ENCODE assay signal across 12 cellular contexts in the genomic region with DNA sequence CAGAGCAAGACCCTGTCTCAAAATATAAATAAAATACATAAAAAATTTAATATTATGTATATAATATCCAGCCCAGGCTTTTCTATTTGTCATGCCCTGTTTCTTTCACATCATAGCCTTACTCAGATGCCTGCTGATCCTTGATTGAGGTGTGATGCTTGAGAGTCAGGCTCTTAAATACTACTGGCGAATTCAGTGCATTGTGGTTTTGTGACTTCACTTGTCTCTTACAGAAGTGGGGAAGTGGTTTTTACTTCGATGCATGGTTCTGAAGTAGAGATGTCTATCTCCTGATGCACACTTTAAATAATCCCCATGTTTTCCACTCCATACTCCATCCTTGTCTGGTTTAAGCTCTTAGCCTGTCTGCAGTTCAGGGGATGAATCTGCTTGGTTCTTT.
DNase-seq lines count a peak whose midpoint lies in the region; ATAC-seq lines count a peak whose summit lies in the region.
"Had no signal": no experiment of that assay in that cellular context is flagged by ENCODE, and none has a peak within 500 bp of the region (broad histone marks: within the 10 kb centered on the region; RNA-seq: fewer than 3 reads in every experiment).

No MANE protein-coding gene starts in this region.

- peak; percentile 51 for DNase-seq in ELR (ENCODE audit: low read depth)
- DNase-seq in T follicular helper cell (ENCODE audit: low read depth) = peak; percentile 10
- DNase-seq in central memory CD4-positive, alpha-beta T cell = peak; percentile 76
- DNase-seq in DMS114 treated with DMSO at 0.1 percent for 48 hours (lab: John Stamatoyannopoulos, UW; ENCODE audit: unreplicated experiment) = no peak
- no peak for DNase-seq in NAMALWA (ENCODE audit: low spot score)
- DNase-seq: cerebellar nuclear complex, gastrocnemius medialis, NCI-H526 had no signal

- no peaks in the 10 kb centered on the region for H3K9me3 ChIP-seq in BLaER1 treated with 17β-estradiol and CSF1 and Interleukin-3, amounts not matched to agents 10 nM and 100 nM (replicated peaks in 1 of 11)
- H3K9me3 ChIP-seq: gastrocnemius medialis had no signal

- no peak for ATAC-seq in HG03565 (IDR thresholded peaks at IDR 0.05; ENCODE audit: unreplicated experiment)
- ATAC-seq in GM19351 (IDR thresholded peaks at IDR 0.05; ENCODE audit: unreplicated experiment) = no peak
- ATAC-seq: gastrocnemius medialis, sciatic nerve had no signal

- H3K27ac ChIP-seq in BLaER1 treated with 17β-estradiol and CSF1 and Interleukin-3, amounts not matched to agents 10 nM and 100 nM = no peak overlapping the region
- H3K27ac ChIP-seq: gastrocnemius medialis had no signal

- H3K36me3 ChIP-seq in BLaER1 treated with 17β-estradiol and CSF1 and Interleukin-3, amounts not matched to agents 10 nM and 100 nM = peaks cover 23 to 95% (median 67%) of the 10 kb centered on the region in 11 experiments

- H3K9ac ChIP-seq in BLaER1 treated with 17β-estradiol and CSF1 and Interleukin-3, amounts not matched to agents 10 nM and 100 nM = no peak overlapping the region

- H4K20me1 ChIP-seq in BLaER1 treated with 17β-estradiol and CSF1 and Interleukin-3, amounts not matched to agents 10 nM and 100 nM = peaks cover 63 to 100% (median 96%) of the 10 kb centered on the region in 11 experiments

- H3K4me1 ChIP-seq in BLaER1 treated with 17β-estradiol and CSF1 and Interleukin-3, amounts not matched to agents 10 nM and 100 nM = peaks cover 22 to 38% (median 26%) of the 10 kb centered on the region in 10 experiments

- H3K4me2 ChIP-seq in BLaER1 treated with 17β-estradiol and CSF1 and Interleukin-3, amounts not matched to agents 10 nM and 100 nM = peak overlapping the region; percentile 17 to 52 (median 36); a peak in 16 of 22 replicates

- H3K4me3 ChIP-seq in BLaER1 treated with 17β-estradiol and CSF1 and Interleukin-3, amounts not matched to agents 10 nM and 100 nM = no peak overlapping the region
- H3K4me3 ChIP-seq: gastrocnemius medialis had no signal

- no peaks in the 10 kb centered on the region for H3K27me3 ChIP-seq in BLaER1 treated with 17β-estradiol and CSF1 and Interleukin-3, amounts not matched to agents 10 nM and 100 nM
- H3K27me3 ChIP-seq: gastrocnemius medialis had no signal

Comparison
In these comparisons a context has a peak if more than half of its experiments do, and no peak if none do; other contexts are left out.
1. DNase-seq: peak in ELR (single experiment), T follicular helper cell (single experiment) and central memory CD4-positive, alpha-beta T cell (single experiment); none in DMS114 treated with DMSO at 0.1 percent for 48 hours (single experiment) and NAMALWA (single experiment).